Comparison of ENCODE assay signal across 8 cellular contexts in genomic region chr1:151255381-151255780, GRCh38. TPM values are rescaled to one million over a fixed set of nuclear protein-coding genes. Genes with fewer than 3 reads are reported as not detected.
DNase-seq lines count a peak whose midpoint lies in the region; ATAC-seq and TF ChIP-seq lines count a peak whose summit lies in the region.

No MANE protein-coding gene starts in this region.

- no peaks in the 10 kb centered on the region for H3F3A ChIP-seq in Loucy (ENCODE audit: low read depth)

- peak overlapping the region; percentile 93 to 99 (median 98) for H3K4me3 Mint-ChIP-seq in CD4-positive, CD25-positive, alpha-beta regulatory T cell
- H3K4me3 Mint-ChIP-seq in nephron: peak overlapping the region; percentile 95 to 97 (median 95)

- peak overlapping the region; percentile 97 for H3K4me3 ChIP-seq in CD4-positive, CD25-positive, alpha-beta regulatory T cell (ENCODE audit: low read depth, low read length)
- peak overlapping the region; percentile 99 for H3K4me3 ChIP-seq in Loucy (ENCODE audit: low read length, poor library complexity, severe bottlenecking)

- H3K27me3 Mint-ChIP-seq in CD4-positive, CD25-positive, alpha-beta regulatory T cell: peaks cover 6% of the 10 kb centered on the region
- no peaks in the 10 kb centered on the region for H3K27me3 Mint-ChIP-seq in nephron (ENCODE audit: low read depth)

- peaks cover 21 to 47% (median 35%) of the 10 kb centered on the region in 4 donors for H3K4me1 Mint-ChIP-seq in CD4-positive, CD25-positive, alpha-beta regulatory T cell
- peaks cover 16% of the 10 kb centered on the region for H3K4me1 Mint-ChIP-seq in nephron

- no peaks in the 10 kb centered on the region for H3K36me3 ChIP-seq in CD4-positive, CD25-positive, alpha-beta regulatory T cell (ENCODE audit: control insufficient read depth, insufficient read depth, low read length)
- no peaks in the 10 kb centered on the region; the same call in 1 of the 2 replicates for H3K36me3 ChIP-seq in Loucy (ENCODE audit: insufficient read depth, low read length)

- no peaks in the 10 kb centered on the region for H3K9me3 ChIP-seq in CD4-positive, CD25-positive, alpha-beta regulatory T cell (ENCODE audit: control insufficient read depth in 2 of 2, low read length in 2 of 2)
- H3K9me3 ChIP-seq in Loucy (ENCODE audit: insufficient read depth, low read depth, low read length): no peaks in the 10 kb centered on the region

- no peaks in the 10 kb centered on the region for H3K27me3 ChIP-seq in CD4-positive, CD25-positive, alpha-beta regulatory T cell (ENCODE audit: control insufficient read depth, insufficient read depth, low read length)
- H3K27me3 ChIP-seq in Loucy (ENCODE audit: insufficient read depth, low read length, poor library complexity, severe bottlenecking): no peaks in the 10 kb centered on the region

- peaks cover 50% of the 10 kb centered on the region for H3K79me2 ChIP-seq in Loucy (ENCODE audit: insufficient read depth, low read length)

- H3K9ac ChIP-seq in Loucy (ENCODE audit: low read depth, low read length, poor library complexity, severe bottlenecking): peak overlapping the region; percentile 88

- TF ChIP-seq CTCF in Loucy (conservative IDR thresholded peaks at IDR 0.05; ENCODE audit: low read length) (no peak), nephron (IDR thresholded peaks at IDR 0.05; ENCODE audit: unreplicated experiment in 3 of 3) (no peak)

- no peaks in the 10 kb centered on the region for H3K9me2 ChIP-seq in Loucy (replicated peaks; ENCODE audit: low read depth, low read length)

- no peak for ATAC-seq in CD4-positive, CD25-positive, alpha-beta regulatory T cell (ENCODE audit: low read depth in 2 of 2)
- ATAC-seq in GM21515 (IDR thresholded peaks at IDR 0.05; ENCODE audit: unreplicated experiment) (no peak), HG03108 (IDR thresholded peaks at IDR 0.05; ENCODE audit: unreplicated experiment) (no peak)

- peaks cover 9% of the 10 kb centered on the region for H3K4me1 ChIP-seq in CD4-positive, CD25-positive, alpha-beta regulatory T cell (ENCODE audit: control insufficient read depth, insufficient read depth, low read length, poor library complexity, severe bottlenecking)
- H3K4me1 ChIP-seq in Loucy (ENCODE audit: insufficient read depth, low read length, poor library complexity, severe bottlenecking): peaks cover 15% of the 10 kb centered on the region

- H2AFZ ChIP-seq in Loucy (ENCODE audit: low read length): peak overlapping the region; percentile 84

- H4K20me1 ChIP-seq in Loucy (ENCODE audit: insufficient read depth, low read length, poor library complexity, severe bottlenecking): peaks cover 4% of the 10 kb centered on the region

- peak overlapping the region; percentile 78 for H3K27ac ChIP-seq in CD4-positive, CD25-positive, alpha-beta regulatory T cell (ENCODE audit: insufficient read depth, low read length, poor library complexity, severe bottlenecking)

- DNase-seq in CD4-positive, CD25-positive, alpha-beta regulatory T cell: peak in 1 of 3 donors; percentile 23
- DNase-seq in dermis blood vessel endothelial cell (peak; percentile 39), AG08395 (ENCODE audit: low spot score) (no peak), NCI-H345 (lab: John Stamatoyannopoulos, UW) (no peak)

- H3K27ac Mint-ChIP-seq in CD4-positive, CD25-positive, alpha-beta regulatory T cell: peak overlapping the region; percentile 93 to 98 (median 98)
- H3K27ac Mint-ChIP-seq in nephron: peak overlapping the region; percentile 65 to 98 (median 92)

- peaks cover 0 to 2% (median 0%) of the 10 kb centered on the region in 7 donors for H3K9me3 Mint-ChIP-seq in CD4-positive, CD25-positive, alpha-beta regulatory T cell
- no peaks in the 10 kb centered on the region for H3K9me3 Mint-ChIP-seq in nephron

- peak overlapping the region; percentile 93 for H3K4me2 ChIP-seq in Loucy (ENCODE audit: low read depth, low read length, poor library complexity, severe bottlenecking)

- H3K36me3 Mint-ChIP-seq in CD4-positive, CD25-positive, alpha-beta regulatory T cell: no peaks in the 10 kb centered on the region
- peaks cover 12% of the 10 kb centered on the region for H3K36me3 Mint-ChIP-seq in nephron (ENCODE audit: low read depth)

RNA-seq across cellular contexts. Expression of gene PSMD4, which starts 0.8 kb away (rescaled TPM):
- 91.6 TPM for total RNA-seq in CD4-positive, CD25-positive, alpha-beta regulatory T cell
- 100 to 1,000 TPM; 242 to 392 (median 297) TPM for polyA plus RNA-seq in CD4-positive, CD25-positive, alpha-beta regulatory T cell
- total RNA-seq in dermis blood vessel endothelial cell: 231 and 242 TPM in 2 replicates

RNA-seq across cellular contexts. Expression of gene ZNF687, which starts 26.7 kb away (rescaled TPM):
- total RNA-seq in CD4-positive, CD25-positive, alpha-beta regulatory T cell: 31.9 TPM
- polyA plus RNA-seq in CD4-positive, CD25-positive, alpha-beta regulatory T cell: 1 to 10 TPM in 3 of 4 donors, under 1 TPM in 1; 0.46 to 1.9 (median 1.4) TPM
- 12.6 and 16.6 TPM in 2 replicates for total RNA-seq in dermis blood vessel endothelial cell

RNA-seq across cellular contexts. Expression of gene PIP5K1A, which starts 57.0 kb away (rescaled TPM):
- total RNA-seq in CD4-positive, CD25-positive, alpha-beta regulatory T cell: 60.3 TPM
- 10 to 100 TPM; 12.0 to 17.5 (median 15.1) TPM for polyA plus RNA-seq in CD4-positive, CD25-positive, alpha-beta regulatory T cell
- 44.4 and 57.6 TPM in 2 replicates for total RNA-seq in dermis blood vessel endothelial cell
